9 cellular contexts compared by ENCODE assay signal in the genomic region with DNA sequence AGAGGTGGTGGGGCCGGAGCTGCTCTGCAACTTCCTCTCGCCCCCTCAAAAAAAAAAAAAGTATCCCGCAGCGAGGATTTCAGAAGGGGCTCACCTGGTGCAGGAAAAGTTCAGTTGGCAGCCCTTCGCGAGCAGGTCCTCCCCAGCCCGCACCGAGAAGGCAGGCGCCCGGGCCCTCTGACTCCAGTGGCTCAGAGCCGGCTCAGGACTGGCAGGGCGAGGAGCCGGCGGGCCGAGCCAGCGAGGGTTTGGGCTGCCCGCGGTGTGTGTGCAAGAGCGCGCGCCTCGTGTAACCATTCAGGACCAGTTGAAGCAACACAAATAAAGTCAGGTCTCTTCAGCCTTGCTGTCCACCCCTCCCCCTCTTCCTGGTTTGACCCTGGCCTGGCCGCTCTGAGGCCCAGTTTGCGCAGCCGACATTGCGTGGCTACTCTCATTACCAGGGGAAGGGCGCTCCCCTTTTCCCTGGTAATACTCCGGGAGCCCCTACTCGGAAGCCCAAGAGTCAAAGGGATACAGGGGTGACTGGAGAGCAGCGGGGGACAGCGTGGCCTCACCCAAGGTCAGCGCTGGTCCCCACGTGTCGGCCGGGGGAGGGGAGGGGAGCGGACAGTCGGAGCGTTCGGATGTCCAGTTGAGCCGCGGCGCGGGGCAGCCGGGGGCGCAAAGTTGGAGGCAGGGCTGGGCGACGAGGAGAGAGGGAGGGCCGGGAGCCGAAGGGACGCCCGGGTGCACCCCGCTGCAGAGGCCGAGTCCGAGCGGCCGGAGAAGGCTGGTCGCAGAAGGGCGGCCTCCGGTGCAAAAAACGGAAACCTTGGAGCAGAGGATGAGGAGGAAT. TPM values are rescaled to one million over a fixed set of nuclear protein-coding genes. Genes with fewer than 3 reads are reported as not detected.
DNase-seq lines count a peak whose midpoint lies in the region; ATAC-seq and TF ChIP-seq lines count a peak whose summit lies in the region.
"Had no signal": no experiment of that assay in that cellular context is flagged by ENCODE, and none has a peak within 500 bp of the region (broad histone marks: within the 10 kb centered on the region; RNA-seq: fewer than 3 reads in every experiment).

No MANE protein-coding gene starts in this region.

- TF ChIP-seq CTCF in heart right ventricle (IDR thresholded peaks at IDR 0.05) (no peak), uterus (IDR thresholded peaks at IDR 0.05) (no peak)

- no peak overlapping the region for H3K9ac ChIP-seq in muscle layer of colon (ENCODE audit: low read length)

- intact Hi-C loops in heart right ventricle (cut with DNase I) = no loop called here
- intact Hi-C loops in Right ventricle myocardium inferior (cut with DNase I) = no loop called here
- intact Hi-C loops in uterus (cut with DNase I; ENCODE audit: low total_unique reads) = no loop called here

- H3K27ac ChIP-seq in heart right ventricle (no peak overlapping the region), ectodermal cell (ENCODE audit: insufficient read depth, low read depth, low read length, poor library complexity, severe bottlenecking) (no peak overlapping the region), muscle layer of colon (ENCODE audit: low read depth, low read length) (no peak overlapping the region), uterus (no peak overlapping the region)

- ATAC-seq in heart right ventricle = peak in 1 of 8 donors; percentile 36
- ATAC-seq in Right ventricle myocardium inferior = no peak

- DNase-seq in heart right ventricle (no peak), Right ventricle myocardium inferior (ENCODE audit: missing footprints) (no peak), uterus (no peak), GDM1 (lab: John Stamatoyannopoulos, UW) (no peak), NCI-H446 (lab: John Stamatoyannopoulos, UW) (no peak)
- no peak for DNase-seq in stimulated activated naive CD4-positive, alpha-beta T cell treated with Interleukin-2 at 50 U/mL for 16 hours (lab: John Stamatoyannopoulos, UW)
- DNase-seq: activated CD4-positive, alpha-beta memory T cell treated with anti-CD3 and anti-CD28 coated beads, Interleukin-2, amount 10 ng/mL, durations not matched to agents 7 days and 5 days had no signal

- H3K36me3 ChIP-seq in heart right ventricle (no peaks in the 10 kb centered on the region), ectodermal cell (ENCODE audit: control insufficient read depth, insufficient read depth, low read length) (no peaks in the 10 kb centered on the region), muscle layer of colon (ENCODE audit: insufficient read depth, low read length) (no peaks in the 10 kb centered on the region), uterus (no peaks in the 10 kb centered on the region)

- H3K4me1 ChIP-seq in heart right ventricle = peaks cover 6 to 19% (median 16%) of the 10 kb centered on the region in 9 donors
- peaks cover 20% of the 10 kb centered on the region for H3K4me1 ChIP-seq in ectodermal cell (ENCODE audit: control insufficient read depth, insufficient read depth, low read length)
- no peaks in the 10 kb centered on the region for H3K4me1 ChIP-seq in muscle layer of colon (ENCODE audit: insufficient read depth, low read length)
- H3K4me1 ChIP-seq in uterus = peaks cover 0 to 11% of the 10 kb centered on the region in 2 donors

- WGBS in heart right ventricle, 2 donors = 1 to 2% methylated on average over 59 to 60 of the region's 60 CpGs
- WGBS in ectodermal cell, 2 experiments = 1% methylated on average over 60 of the region's 60 CpGs

- H3K27me3 ChIP-seq in heart right ventricle (peaks cover 31 to 100% (median 100%) of the 10 kb centered on the region in 7 donors), ectodermal cell (ENCODE audit: control insufficient read depth, insufficient read depth, low read length, poor library complexity, severe bottlenecking) (peaks cover 100% of the 10 kb centered on the region), muscle layer of colon (ENCODE audit: control insufficient read depth in 1 of 2, insufficient read depth in 2 of 2, low read length in 2 of 2) (peaks cover 67 to 83% of the 10 kb centered on the region in 2 donors), uterus (peaks cover 0 to 47% of the 10 kb centered on the region in 2 donors)

- TF ChIP-seq POLR2A in uterus (IDR thresholded peaks at IDR 0.05) = no peak

- no peaks in the 10 kb centered on the region for H3K9me3 ChIP-seq in heart right ventricle
- no peaks in the 10 kb centered on the region for H3K9me3 ChIP-seq in ectodermal cell (ENCODE audit: control insufficient read depth, low read length)
- no peaks in the 10 kb centered on the region for H3K9me3 ChIP-seq in muscle layer of colon (ENCODE audit: low read length)
- no peaks in the 10 kb centered on the region for H3K9me3 ChIP-seq in uterus

- H3K4me3 ChIP-seq in heart right ventricle (peak overlapping the region; percentile 27 to 57 (median 44)), ectodermal cell (ENCODE audit: insufficient read depth, low read depth, low read length) (peak overlapping the region; percentile 37), muscle layer of colon (ENCODE audit: low read depth in 1 of 2, low read length in 2 of 2) (peak overlapping the region; percentile 38 to 50), uterus (peak overlapping the region; percentile 21 to 27)

RNA-seq across cellular contexts. Expression of gene EN1, which starts 12.3 kb away (rescaled TPM):
- under 1 TPM in 1 of 10 donors, not detected in 9; 0.15 TPM for total RNA-seq in heart right ventricle
- not detected for polyA plus RNA-seq in heart right ventricle
- total RNA-seq in Right ventricle myocardium inferior = not detected
- polyA plus RNA-seq in ectodermal cell (2013, experiment 1 of 4) = 15.6 TPM
- polyA plus RNA-seq in ectodermal cell (2013, experiment 2 of 4) = 8.8 TPM
- 12.8 TPM for polyA plus RNA-seq in ectodermal cell (2013, experiment 3 of 4)
- 9.6 TPM for polyA plus RNA-seq in ectodermal cell (2013, experiment 4 of 4)
- not detected for total RNA-seq in uterus
- total RNA-seq: activated CD4-positive, alpha-beta memory T cell treated with anti-CD3 and anti-CD28 coated beads, Interleukin-2, amount 10 ng/mL, durations not matched to agents 7 days and 5 days had no signal
